ENCODE assay signal across 9 cellular contexts in genomic region chr6:159044899-159045727, GRCh38.
A peak's percentile ranks its signal among the peaks of the same experiment; 100 is the strongest.
DNase-seq lines count a peak whose midpoint lies in the region; ATAC-seq and TF ChIP-seq lines count a peak whose summit lies in the region.
"Had no signal": no experiment of that assay in that cellular context is flagged by ENCODE, and none has a peak within 500 bp of the region (broad histone marks: within the 10 kb centered on the region; RNA-seq: fewer than 3 reads in every experiment).

A gene with protein sequence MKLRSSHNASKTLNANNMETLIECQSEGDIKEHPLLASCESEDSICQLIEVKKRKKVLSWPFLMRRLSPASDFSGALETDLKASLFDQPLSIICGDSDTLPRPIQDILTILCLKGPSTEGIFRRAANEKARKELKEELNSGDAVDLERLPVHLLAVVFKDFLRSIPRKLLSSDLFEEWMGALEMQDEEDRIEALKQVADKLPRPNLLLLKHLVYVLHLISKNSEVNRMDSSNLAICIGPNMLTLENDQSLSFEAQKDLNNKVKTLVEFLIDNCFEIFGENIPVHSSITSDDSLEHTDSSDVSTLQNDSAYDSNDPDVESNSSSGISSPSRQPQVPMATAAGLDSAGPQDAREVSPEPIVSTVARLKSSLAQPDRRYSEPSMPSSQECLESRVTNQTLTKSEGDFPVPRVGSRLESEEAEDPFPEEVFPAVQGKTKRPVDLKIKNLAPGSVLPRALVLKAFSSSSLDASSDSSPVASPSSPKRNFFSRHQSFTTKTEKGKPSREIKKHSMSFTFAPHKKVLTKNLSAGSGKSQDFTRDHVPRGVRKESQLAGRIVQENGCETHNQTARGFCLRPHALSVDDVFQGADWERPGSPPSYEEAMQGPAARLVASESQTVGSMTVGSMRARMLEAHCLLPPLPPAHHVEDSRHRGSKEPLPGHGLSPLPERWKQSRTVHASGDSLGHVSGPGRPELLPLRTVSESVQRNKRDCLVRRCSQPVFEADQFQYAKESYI (minus strand): TSS chr6:159044991. CDS start chr6:159044146, 845 bp downstream.

- H3K27me3 ChIP-seq in WERI-Rb-1 (ENCODE audit: insufficient read depth, low read depth, severe bottlenecking), result no peaks in the 10 kb centered on the region

- H3K9me3 ChIP-seq in WERI-Rb-1 (ENCODE audit: severe bottlenecking), result no peaks in the 10 kb centered on the region

- H3K27ac ChIP-seq in WERI-Rb-1, result no peak within 1 kb of the TSS
- H3K27ac ChIP-seq: epithelial cell of prostate had no signal

- TF ChIP-seq CTCF in WERI-Rb-1 (IDR thresholded peaks at IDR 0.05; ENCODE audit: low read depth, low read length), result no peak

- ATAC-seq in HG03135 (IDR thresholded peaks at IDR 0.05; ENCODE audit: unreplicated experiment), result peak; percentile 72

- H3K4me3 ChIP-seq in WERI-Rb-1 (ENCODE audit: low read depth, low read length), result no peak within 1 kb of the TSS

- DNase-seq in NCI-H2029 (lab: John Stamatoyannopoulos, UW), result peak; percentile 34
- no peak for DNase-seq in NCI-H2029 treated with DMSO at 0.1 percent for 48 hours (lab: John Stamatoyannopoulos, UW)
- DNase-seq in T-helper 1 cell, result peak; percentile 77 to 89 (median 83)
- peak; percentile 74 for DNase-seq in activated naive CD8-positive, alpha-beta T cell treated with anti-CD3 and anti-CD28 coated beads, Interleukin-2, amount 50 U/mL, for 16 hours (ENCODE audit: low read depth, low spot score)
- peak; percentile 18 for DNase-seq in midbrain (lab: John Stamatoyannopoulos, UW)
- peak; percentile 54 for DNase-seq in stimulated activated CD8-positive, alpha-beta memory T cell treated with anti-CD3 and anti-CD28 coated beads, Interleukin-7, amount 100 ng/mL, for 24 hours (ENCODE audit: low read depth)
- DNase-seq in WERI-Rb-1, result no peak

- H3K36me3 ChIP-seq in WERI-Rb-1, result no peaks in the 10 kb centered on the region

Comparison
In these comparisons a context has a peak if more than half of its experiments do, and no peak if none do; other contexts are left out.
1. DNase-seq: peak in NCI-H2029 (single experiment), T-helper 1 cell (5 of 5), activated naive CD8-positive, alpha-beta T cell treated with anti-CD3 and anti-CD28 coated beads, Interleukin-2, amount 50 U/mL, for 16 hours (single experiment), midbrain (single experiment) and stimulated activated CD8-positive, alpha-beta memory T cell treated with anti-CD3 and anti-CD28 coated beads, Interleukin-7, amount 100 ng/mL, for 24 hours (single experiment); none in NCI-H2029 treated with DMSO at 0.1 percent for 48 hours (single experiment) and WERI-Rb-1 (single experiment).